ENCODE assay signal across 8 cellular contexts in genomic region chr13:45206340-45206739, GRCh38. TPM values are rescaled to one million over a fixed set of nuclear protein-coding genes. Genes with fewer than 3 reads are reported as not detected.
DNase-seq lines count a peak whose midpoint lies in the region; ATAC-seq and TF ChIP-seq lines count a peak whose summit lies in the region.

No MANE protein-coding gene starts in this region.

- peak; percentile 60 for ATAC-seq in GM18502 (IDR thresholded peaks at IDR 0.05; ENCODE audit: poor library complexity, unreplicated experiment)
- peak; percentile 57 for ATAC-seq in HG03039 (IDR thresholded peaks at IDR 0.05; ENCODE audit: unreplicated experiment)
- no peak for ATAC-seq in HG03097 (IDR thresholded peaks at IDR 0.05; ENCODE audit: low FRiP score, unreplicated experiment)
- ATAC-seq in WTC11: no peak

- DNase-seq in myocyte (ENCODE audit: low read depth): peak; percentile 72
- no peak for DNase-seq in ecto neural progenitor cell (ENCODE audit: low spot score)
- no peak for DNase-seq in WTC11 (ENCODE audit: low spot score)
- no peak for DNase-seq in retina

- H3K4me3 Mint-ChIP-seq in brain (peak overlapping the region in 3 of 5 experiments; percentile 21 to 54 (median 36)), WTC11 (no peak overlapping the region)

- H3K27me3 Mint-ChIP-seq in brain (no peaks in the 10 kb centered on the region), WTC11 (ENCODE audit: low read depth) (no peaks in the 10 kb centered on the region)

- POLR2A ChIA-PET in WTC11 (lab: Charles Lee): no interaction called here

- H3K27ac Mint-ChIP-seq in brain: peak overlapping the region; percentile 56 to 91 (median 88)
- no peak overlapping the region for H3K27ac Mint-ChIP-seq in WTC11

- CTCF ChIA-PET in WTC11 (lab: Charles Lee): no interaction called here

- TF ChIP-seq CTCF in brain (conservative IDR thresholded peaks at IDR 0.05) (no peak), WTC11 (IDR thresholded peaks at IDR 0.05) (no peak)

- H3K36me3 Mint-ChIP-seq in brain: peaks cover 31% of the 10 kb centered on the region
- H3K36me3 Mint-ChIP-seq in WTC11: peaks cover 21% of the 10 kb centered on the region

- H3K9me3 Mint-ChIP-seq in brain: no peaks in the 10 kb centered on the region
- H3K9me3 Mint-ChIP-seq in WTC11: no peaks in the 10 kb centered on the region

- H3K4me1 Mint-ChIP-seq in brain (peaks cover 42% of the 10 kb centered on the region), WTC11 (peaks cover 7% of the 10 kb centered on the region)

TF ChIP-seq in WTC11, 78 proteins besides CTCF, POLR2A, EP300 and RAD21 (continues in another document):
- TF ChIP-seq MLX (CRISPR knock-in tag; IDR thresholded peaks at IDR 0.05) (no peak), ZNF532 (CRISPR knock-in tag; IDR thresholded peaks at IDR 0.05; ENCODE audit: borderline replicate concordance) (no peak), PREB (CRISPR knock-in tag; IDR thresholded peaks at IDR 0.05; ENCODE audit: borderline replicate concordance) (no peak), RORB (CRISPR knock-in tag; IDR thresholded peaks at IDR 0.05) (no peak), ZBTB21 (CRISPR knock-in tag; IDR thresholded peaks at IDR 0.05; ENCODE audit: borderline replicate concordance) (no peak), ZNF232 (CRISPR knock-in tag; IDR thresholded peaks at IDR 0.05) (no peak), ZNF423 (CRISPR knock-in tag; IDR thresholded peaks at IDR 0.05) (no peak), ARID4B (CRISPR knock-in tag; IDR thresholded peaks at IDR 0.05; ENCODE audit: borderline replicate concordance) (no peak), PRDM15 (CRISPR knock-in tag; IDR thresholded peaks at IDR 0.05) (no peak), FOXP1 (CRISPR knock-in tag; IDR thresholded peaks at IDR 0.05; ENCODE audit: borderline replicate concordance) (no peak)

RNA-seq across cellular contexts. Expression of gene KCTD4, which starts 5.5 kb away (rescaled TPM):
- polyA plus RNA-seq in brain (ENCODE audit: insufficient read depth, low read depth, low replicate concordance): 3.1 TPM
- total RNA-seq in myocyte (not detected in 2 replicates), WTC11 (2021) (not detected in 3 replicates)
- 1.6 TPM for polyA plus RNA-seq in myocyte (2012)

Comparison
In these comparisons a context has a peak if more than half of its experiments do, and no peak if none do; other contexts are left out.
1. ATAC-seq: peak in GM18502 (single experiment) and HG03039 (single experiment); none in HG03097 (single experiment) and WTC11 (single experiment).